ENCODE assay signal across 24 cellular contexts in genomic region chr1:53125623-53126360, GRCh38. TPM values are rescaled to one million over a fixed set of nuclear protein-coding genes. Genes with fewer than 3 reads are reported as not detected.
DNase-seq lines count a peak whose midpoint lies in the region; ATAC-seq and TF ChIP-seq lines count a peak whose summit lies in the region.
"Had no signal": no experiment of that assay in that cellular context is flagged by ENCODE, and none has a peak within 500 bp of the region (broad histone marks: within the 10 kb centered on the region; RNA-seq: fewer than 3 reads in every experiment).

No MANE protein-coding gene starts in this region.

- H3K27me3 ChIP-seq in AG04450 (ENCODE audit: control insufficient read depth, insufficient read depth, low read length): no peaks in the 10 kb centered on the region

- CTCF ChIA-PET in AG04450 (lab: Charles Lee): interaction anchor here (0.6 kb wide), 1 partner anchor 19 kb away, joined by 5 read pairs; no protein-coding TSS in a partner anchor

- peak; percentile 42 for ATAC-seq in sciatic nerve
- no peak for ATAC-seq in GM19395 (IDR thresholded peaks at IDR 0.05; ENCODE audit: unreplicated experiment)
- ATAC-seq in HG03196 (IDR thresholded peaks at IDR 0.05; ENCODE audit: unreplicated experiment): no peak
- no peak for ATAC-seq in HG03460 (IDR thresholded peaks at IDR 0.05; ENCODE audit: unreplicated experiment)
- ATAC-seq: naive thymus-derived CD8-positive, alpha-beta T cell had no signal

- H3K4me3 ChIP-seq in AG04450 (ENCODE audit: low read depth, low read length) (no peak overlapping the region), fibroblast of the aortic adventitia (ENCODE audit: low read depth, low read length) (no peak overlapping the region)

- TF ChIP-seq CTCF in AG04450 (IDR thresholded peaks at IDR 0.05; ENCODE audit: low read depth, low read length) (0 out of 2 replicates have a peak, but pooled peaks have one; percentile 7), fibroblast of the aortic adventitia (IDR thresholded peaks at IDR 0.05; ENCODE audit: insufficient read depth, low read length) (peak; percentile 11)

- H3K9me3 ChIP-seq in AG04450 (ENCODE audit: control insufficient read depth, insufficient read depth, low read length): peaks cover 5% of the 10 kb centered on the region; the same call in 1 of the 2 replicates
- H3K9me3 ChIP-seq: SK-N-SH had no signal

- POLR2A ChIA-PET in AG04450 (lab: Yijun Ruan, JAX): no interaction called here

- no peak overlapping the region for H3K27ac ChIP-seq in AG04450 (ENCODE audit: low read depth, low read length)
- H3K27ac ChIP-seq: HL-60 had no signal

- DNase-seq in AG04450 (ENCODE audit: low read depth, low spot score): no peak
- peak; percentile 13 for DNase-seq in NCI-H69 (lab: John Stamatoyannopoulos, UW)
- peak; percentile 72 for DNase-seq in fibroblast of the aortic adventitia (ENCODE audit: low read depth)
- DNase-seq in sciatic nerve (ENCODE audit: low spot score): no peak
- DNase-seq in nucleus accumbens (lab: John Stamatoyannopoulos, UW): no peak
- DNase-seq: activated CD8-positive, alpha-beta memory T cell treated with anti-CD3 and anti-CD28 coated beads, Interleukin-2, amount 50 U/mL, for 4 hours; activated gamma-delta T cell treated with Interleukin-2 at 50 U/mL for 16 hours; amygdala; KBM-7; naive thymus-derived CD8-positive, alpha-beta T cell; NCI-H2081; NCI-H524; OCI-M1; SK-N-SH; stimulated activated CD4-positive, alpha-beta T cell treated with anti-CD3 and anti-CD28 coated beads, Interleukin-15, amount 100 ng/mL, for 24 hours; stimulated activated naive CD4-positive, alpha-beta T cell had no signal

- intact Hi-C loops in sciatic nerve (cut with DNase I): no loop called here

RNA-seq across cellular contexts. Expression of gene SLC1A7, which starts 16.6 kb away (rescaled TPM):
- 0.05 and 0.11 TPM in 2 replicates for polyA plus RNA-seq in AG04450 (2011; rRNA removed)
- not detected in 2 replicates for polyA minus RNA-seq in AG04450 (2011; rRNA and poly(A)+ RNA removed)
- total RNA-seq in fibroblast of the aortic adventitia (ENCODE audit: low replicate concordance) (0.41 and 3.8 TPM in 2 replicates), sciatic nerve (0.89 TPM)
- total RNA-seq: endothelial cell of umbilical vein; lung microvascular endothelial cell; naive thymus-derived CD8-positive, alpha-beta T cell; pulmonary artery endothelial cell; urinary bladder had no signal
- polyA plus RNA-seq: endothelial cell of umbilical vein; naive thymus-derived CD8-positive, alpha-beta T cell; SK-N-SH had no signal

Comparison
In these comparisons a context has a peak if more than half of its experiments do, and no peak if none do; other contexts are left out.
1. DNase-seq: peak in NCI-H69 (single experiment) and fibroblast of the aortic adventitia (single experiment); none in AG04450 (single experiment), sciatic nerve (single experiment) and nucleus accumbens (0 of 56).